12 cellular contexts compared by ENCODE assay signal in the genomic region with DNA sequence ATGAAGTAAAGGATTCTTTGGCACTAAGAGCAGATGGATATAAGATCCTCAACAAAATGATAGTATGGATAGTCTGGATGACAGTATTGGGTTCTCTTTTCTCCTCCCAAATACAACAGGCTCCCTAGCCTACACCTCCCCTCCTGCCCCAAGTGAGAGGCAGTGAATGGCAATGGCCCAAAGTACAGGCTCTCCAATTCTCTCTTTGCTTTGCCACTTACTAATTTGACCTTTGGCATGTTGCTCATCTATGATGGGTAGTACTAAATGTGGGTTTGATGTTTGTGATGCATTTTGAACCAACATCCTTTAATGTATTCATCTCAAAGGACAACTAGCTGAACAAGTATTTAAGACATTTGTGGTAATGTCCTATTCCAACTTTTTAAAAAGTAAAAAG.
DNase-seq lines count a peak whose midpoint lies in the region; ATAC-seq and TF ChIP-seq lines count a peak whose summit lies in the region.
"Had no signal": no experiment of that assay in that cellular context is flagged by ENCODE, and none has a peak within 500 bp of the region (broad histone marks: within the 10 kb centered on the region; RNA-seq: fewer than 3 reads in every experiment).

No MANE protein-coding gene starts in this region.

- H2BK5ac ChIP-seq in mesendoderm (ENCODE audit: low read length), result no peak overlapping the region

- peaks cover 13% of the 10 kb centered on the region for H3K4me1 ChIP-seq in ACC112 (ENCODE audit: control insufficient read depth, insufficient read depth, low read length, unreplicated experiment)
- H3K4me1 ChIP-seq in hepatocyte (ENCODE audit: insufficient read depth), result peaks cover 5% of the 10 kb centered on the region
- H3K4me1 ChIP-seq in mesendoderm (ENCODE audit: control insufficient read depth, low read depth, low read length), result no peaks in the 10 kb centered on the region
- H3K4me1 ChIP-seq: SJCRH30 had no signal

- no peak overlapping the region for H3K4ac ChIP-seq in mesendoderm (ENCODE audit: low read depth, low read length)

- no peak overlapping the region for H3K4me3 ChIP-seq in ACC112 (ENCODE audit: low read depth, low read length)
- no peak overlapping the region for H3K4me3 ChIP-seq in hepatocyte
- no peak overlapping the region for H3K4me3 ChIP-seq in mesendoderm (ENCODE audit: low read length)
- H3K4me3 ChIP-seq: BLaER1 treated with 17β-estradiol and CSF1 and Interleukin-3, amounts not matched to agents 10 nM and 100 nM; SJCRH30 had no signal

- H3K9ac ChIP-seq in mesendoderm (ENCODE audit: low read length), result no peak overlapping the region

- H2AK5ac ChIP-seq in mesendoderm (ENCODE audit: low read length), result no peak overlapping the region

- H2BK120ac ChIP-seq in mesendoderm (ENCODE audit: low read depth, low read length), result no peak overlapping the region

- H3K23ac ChIP-seq in mesendoderm (ENCODE audit: low read length), result no peak overlapping the region

- no peak overlapping the region for H2BK15ac ChIP-seq in mesendoderm (replicated peaks; ENCODE audit: low read depth)

- H3K18ac ChIP-seq in mesendoderm (ENCODE audit: low read length), result no peak overlapping the region

- intact Hi-C loops in activated CD8-positive, alpha-beta T cell treated with anti-CD3 and anti-CD28 coated beads for 36 hours (cut with micrococcal nuclease), result no loop called here
- intact Hi-C loops in posterior cingulate gyrus (cut with DNase I), result no loop called here

- H3K27ac Mint-ChIP-seq in activated CD8-positive, alpha-beta T cell treated with anti-CD3 and anti-CD28 coated beads for 36 hours, result peak overlapping the region; percentile 68

- H4K20me1 ChIP-seq in hepatocyte (ENCODE audit: insufficient read depth, poor library complexity, severe bottlenecking), result no peaks in the 10 kb centered on the region

- no peak for TF ChIP-seq CTCF in activated CD8-positive, alpha-beta T cell treated with anti-CD3 and anti-CD28 coated beads for 36 hours (IDR thresholded peaks at IDR 0.05)
- TF ChIP-seq CTCF in hepatocyte (IDR thresholded peaks at IDR 0.05; ENCODE audit: poor library complexity), result no peak

- H4K5ac ChIP-seq in mesendoderm (ENCODE audit: low read length), result no peak overlapping the region

- H3K27ac ChIP-seq in ACC112 (ENCODE audit: low read depth, low read length), result peak overlapping the region; percentile 7; the same call in 1 of the 2 replicates
- H3K27ac ChIP-seq in hepatocyte, result peak overlapping the region; percentile 58
- no peak overlapping the region for H3K27ac ChIP-seq in mesendoderm (ENCODE audit: low read depth, low read length)
- H3K27ac ChIP-seq: BLaER1 treated with 17β-estradiol and CSF1 and Interleukin-3, amounts not matched to agents 10 nM and 100 nM; SJCRH30 had no signal

- CTCF ChIA-PET in activated CD8-positive, alpha-beta T cell treated with anti-CD3 and anti-CD28 coated beads for 36 hours (lab: Charles Lee), result no interaction called here

- H3K27me3 ChIP-seq in ACC112 (ENCODE audit: insufficient read depth, low read length) (no peaks in the 10 kb centered on the region), hepatocyte (no peaks in the 10 kb centered on the region), mesendoderm (ENCODE audit: insufficient read depth, low read length, poor library complexity) (no peaks in the 10 kb centered on the region)
- H3K27me3 ChIP-seq: BLaER1 treated with 17β-estradiol and CSF1 and Interleukin-3, amounts not matched to agents 10 nM and 100 nM; SJCRH30 had no signal

- H3K4me2 ChIP-seq in hepatocyte (no peak overlapping the region), mesendoderm (ENCODE audit: low read length) (no peak overlapping the region)
- H3K4me2 ChIP-seq: BLaER1 treated with 17β-estradiol and CSF1 and Interleukin-3, amounts not matched to agents 10 nM and 100 nM had no signal

- no peaks in the 10 kb centered on the region for H3K79me2 ChIP-seq in ACC112 (ENCODE audit: control insufficient read depth, insufficient read depth, low read length, unreplicated experiment)
- no peaks in the 10 kb centered on the region for H3K79me2 ChIP-seq in hepatocyte
- H3K79me2 ChIP-seq in mesendoderm (ENCODE audit: control insufficient read depth, insufficient read depth, low read length), result no peaks in the 10 kb centered on the region

- H3K56ac ChIP-seq in mesendoderm (ENCODE audit: low read length), result no peak overlapping the region

- H3K4me3 Mint-ChIP-seq in activated CD8-positive, alpha-beta T cell treated with anti-CD3 and anti-CD28 coated beads for 36 hours, result no peak overlapping the region

- POLR2A ChIA-PET in activated CD8-positive, alpha-beta T cell treated with anti-CD3 and anti-CD28 coated beads for 36 hours (lab: Charles Lee), result no interaction called here

- no peaks in the 10 kb centered on the region for H3K9me3 ChIP-seq in hepatocyte (ENCODE audit: low read depth)
- H3K9me3 ChIP-seq: BLaER1 treated with 17β-estradiol and CSF1 and Interleukin-3, amounts not matched to agents 10 nM and 100 nM; SJCRH30 had no signal

- peak; percentile 40 for DNase-seq in EH (ENCODE audit: low read depth)
- no peak for DNase-seq in activated CD8-positive, alpha-beta T cell treated with anti-CD3 and anti-CD28 coated beads for 36 hours
- no peak for DNase-seq in hepatocyte (ENCODE audit: low spot score)
- no peak for DNase-seq in posterior cingulate gyrus
- DNase-seq in mesendoderm, result no peak
- no peak for DNase-seq in NOMO-1 (lab: John Stamatoyannopoulos, UW; ENCODE audit: unreplicated experiment in 2 of 2)
- DNase-seq: NCI-H2081, SJCRH30 had no signal

- H3K27me3 Mint-ChIP-seq in activated CD8-positive, alpha-beta T cell treated with anti-CD3 and anti-CD28 coated beads for 36 hours, result no peaks in the 10 kb centered on the region

- H3K9me3 Mint-ChIP-seq in activated CD8-positive, alpha-beta T cell treated with anti-CD3 and anti-CD28 coated beads for 36 hours, result no peaks in the 10 kb centered on the region

- no peaks in the 10 kb centered on the region for H3K9me2 ChIP-seq in hepatocyte (replicated peaks; ENCODE audit: insufficient read depth)

- H3K36me3 ChIP-seq in ACC112 (ENCODE audit: insufficient read depth, low read length) (peaks cover 57% of the 10 kb centered on the region), hepatocyte (replicated peaks; ENCODE audit: insufficient read depth, low read depth) (peaks cover 3% of the 10 kb centered on the region), mesendoderm (ENCODE audit: control insufficient read depth, insufficient read depth, low read length) (peaks cover 5% of the 10 kb centered on the region)

- peaks cover 22% of the 10 kb centered on the region for H3K4me1 Mint-ChIP-seq in activated CD8-positive, alpha-beta T cell treated with anti-CD3 and anti-CD28 coated beads for 36 hours (ENCODE audit: low read depth)

- peaks cover 55% of the 10 kb centered on the region for H3K36me3 Mint-ChIP-seq in activated CD8-positive, alpha-beta T cell treated with anti-CD3 and anti-CD28 coated beads for 36 hours (ENCODE audit: low read depth)

- H2AFZ ChIP-seq in ACC112 (ENCODE audit: low read length, unreplicated experiment) (no peak overlapping the region), hepatocyte (no peak overlapping the region)

- H4K8ac ChIP-seq in mesendoderm (ENCODE audit: low read depth, low read length), result no peak overlapping the region

- ATAC-seq in activated CD8-positive, alpha-beta T cell treated with anti-CD3 and anti-CD28 coated beads for 36 hours, result peak; percentile 69
- ATAC-seq in HG03095 (IDR thresholded peaks at IDR 0.05; ENCODE audit: unreplicated experiment), result no peak
- ATAC-seq: sciatic nerve had no signal

- H3K79me1 ChIP-seq in mesendoderm (ENCODE audit: low read length), result no peaks in the 10 kb centered on the region
